ENCODE assay signal across 8 cellular contexts in genomic region chr2:162890690-162891311, GRCh38. TPM values are rescaled to one million over a fixed set of nuclear protein-coding genes. Genes with fewer than 3 reads are reported as not detected.
DNase-seq lines count a peak whose midpoint lies in the region; ATAC-seq, FAIRE-seq and TF ChIP-seq lines count a peak whose summit lies in the region.

No MANE protein-coding gene starts in this region.

- no peak overlapping the region for H2BK20ac ChIP-seq in IMR-90 (ENCODE audit: low read depth, low read length)

- H2AK9ac ChIP-seq in IMR-90 (replicated peaks; ENCODE audit: low read depth, low read length, poor library complexity) = no peak overlapping the region

- no peak overlapping the region for H3K23ac ChIP-seq in IMR-90 (ENCODE audit: low read depth, low read length)

- CTCF ChIA-PET in AG04449 (lab: Yijun Ruan, JAX) (interaction anchor here (0.9 to 2.0 kb wide), 4 partner anchors 8 to 242 kb away, joined by 3 to 11 read pairs (median 7); no protein-coding TSS in a partner anchor), IMR-90 (lab: Yijun Ruan, JAX) (interaction anchor here (0.7 kb wide), 1 partner anchor 1211 kb away, joined by 3 read pairs; no protein-coding TSS in a partner anchor), endothelial cell of umbilical vein (lab: Charles Lee) (interaction anchor here (0.8 to 2.5 kb wide), 5 partner anchors 244 to 1648 kb away, joined by 4 to 9 read pairs (median 6); no protein-coding TSS in a partner anchor)
- CTCF ChIA-PET in activated naive CD4-positive, alpha-beta T cell treated with anti-CD3 and anti-CD28 coated beads, Interleukin-2, amount 10 ng/mL, durations not matched to agents 7 days and 5 days (lab: Charles Lee) = interaction anchor here (0.5 to 1.0 kb wide), 3 partner anchors 13 to 132 kb away, joined by 3 to 4 read pairs (median 3); no protein-coding TSS in a partner anchor

- no peak overlapping the region for H3K14ac ChIP-seq in IMR-90 (replicated peaks; ENCODE audit: low read depth, low read length)

- no peaks in the 10 kb centered on the region for H3K4me1 Mint-ChIP-seq in activated naive CD4-positive, alpha-beta T cell treated with anti-CD3 and anti-CD28 coated beads, Interleukin-2, amount 10 ng/mL, durations not matched to agents 7 days and 5 days

- H3K4me3 ChIP-seq in AG04449 (ENCODE audit: low read depth, low read length) (no peak overlapping the region), IMR-90 (ENCODE audit: insufficient read depth, low read depth, low read length) (no peak overlapping the region), Peyer's patch (no peak overlapping the region), endothelial cell of umbilical vein (replicated peaks in 1 of 3; ENCODE audit: insufficient read depth in 1 of 3, low read depth in 1 of 3, low read length in 3 of 3) (no peak overlapping the region), neutrophil (ENCODE audit: low read depth in 1 of 2, low read length in 1 of 2) (no peak overlapping the region)

- in situ Hi-C loops in IMR-90 (cut with MboI; ENCODE audit: low sequenced_read_pairs) = no loop called here

- DNase-seq in AG04449 (ENCODE audit: low read depth, low spot score) (peak; percentile 12), GM10266 (ENCODE audit: extremely low spot score) (peak; percentile 31), H54 (ENCODE audit: insufficient read length, low spot score) (peak; percentile 6), IMR-90 (peak; percentile 40), Peyer's patch (peak in 1 of 3 donors; percentile 54), endothelial cell of umbilical vein (ENCODE audit: low read depth, low spot score) (peak; percentile 65)
- DNase-seq in activated naive CD4-positive, alpha-beta T cell treated with anti-CD3 and anti-CD28 coated beads, Interleukin-2, amount 10 ng/mL, durations not matched to agents 7 days and 5 days = no peak

- H2BK120ac ChIP-seq in IMR-90 (ENCODE audit: low read depth, low read length) = no peak overlapping the region

- dilution Hi-C loops in IMR-90 (cut with HindIII; ENCODE audit: low sequenced_read_pairs, unreplicated experiment) (no loop called here), endothelial cell of umbilical vein (cut with MboI; ENCODE audit: extremely low pct_ligation_motif_present, low sequenced_read_pairs) (no loop called here)

- no peaks in the 10 kb centered on the region for H3K79me2 ChIP-seq in endothelial cell of umbilical vein (ENCODE audit: control insufficient read depth, insufficient read depth, low read length)

- peak; percentile 75 for FAIRE-seq in H54 (lab: Jason Lieb, UNC)
- FAIRE-seq in endothelial cell of umbilical vein (lab: Jason Lieb, UNC) = peak; percentile 73

- H4K5ac ChIP-seq in IMR-90 (ENCODE audit: low read depth, low read length) = no peak overlapping the region

- no peak overlapping the region for H4K91ac ChIP-seq in IMR-90 (ENCODE audit: insufficient read depth, low read depth, low read length)

- H4K8ac ChIP-seq in IMR-90 (ENCODE audit: low read depth in 2 of 2, low read length in 2 of 2) = no peak overlapping the region

- no peak overlapping the region for H2BK15ac ChIP-seq in IMR-90 (ENCODE audit: low read depth, low read length)

- no peaks in the 10 kb centered on the region for H3K36me3 Mint-ChIP-seq in activated naive CD4-positive, alpha-beta T cell treated with anti-CD3 and anti-CD28 coated beads, Interleukin-2, amount 10 ng/mL, durations not matched to agents 7 days and 5 days

- H3K9ac ChIP-seq in IMR-90 (ENCODE audit: low read depth, low read length) (no peak overlapping the region), endothelial cell of umbilical vein (replicated peaks; ENCODE audit: extremely low read depth, insufficient read depth, low read length) (no peak overlapping the region)

- peak; percentile 60 for ATAC-seq in IMR-90 (ENCODE audit: low read depth)

- H3K27ac Mint-ChIP-seq in activated naive CD4-positive, alpha-beta T cell treated with anti-CD3 and anti-CD28 coated beads, Interleukin-2, amount 10 ng/mL, durations not matched to agents 7 days and 5 days = no peak overlapping the region

- no peaks in the 10 kb centered on the region for H3K9me1 ChIP-seq in IMR-90 (ENCODE audit: insufficient read depth, low read length)
- H3K9me1 ChIP-seq in endothelial cell of umbilical vein (replicated peaks; ENCODE audit: control insufficient read depth, extremely low read depth, insufficient read depth, low read length) = no peaks in the 10 kb centered on the region

- no TSS peak for BruUV-seq in IMR-90 (replicated peaks; lab: Mats Ljungman, UMichigan)
- BruUV-seq in endothelial cell of umbilical vein (replicated peaks; lab: Mats Ljungman, UMichigan) = no TSS peak

- H3K9me3 ChIP-seq in IMR-90 (ENCODE audit: control insufficient read depth, insufficient read depth, low read length) (no peaks in the 10 kb centered on the region), Peyer's patch (no peaks in the 10 kb centered on the region), endothelial cell of umbilical vein (replicated peaks; ENCODE audit: control insufficient read depth, insufficient read depth, low read length) (no peaks in the 10 kb centered on the region), neutrophil (no peaks in the 10 kb centered on the region)

- TF ChIP-seq POLR2A in H54 (IDR thresholded peaks at IDR 0.05; ENCODE audit: low read depth, low read length) (no peak), IMR-90 (IDR thresholded peaks at IDR 0.05; ENCODE audit: low read depth, low read length) (no peak), Peyer's patch (IDR thresholded peaks at IDR 0.05) (no peak), endothelial cell of umbilical vein (IDR thresholded peaks at IDR 0.05; ENCODE audit: low read depth, low read length) (no peak)

- H3K27me3 ChIP-seq in IMR-90 (ENCODE audit: control insufficient read depth, insufficient read depth, low read length) (no peaks in the 10 kb centered on the region), Peyer's patch (no peaks in the 10 kb centered on the region), endothelial cell of umbilical vein (ENCODE audit: control insufficient read depth in 2 of 2, insufficient read depth in 2 of 2, low read length in 2 of 2) (no peaks in the 10 kb centered on the region), neutrophil (no peaks in the 10 kb centered on the region)

- no peak overlapping the region for H3K4me3 Mint-ChIP-seq in activated naive CD4-positive, alpha-beta T cell treated with anti-CD3 and anti-CD28 coated beads, Interleukin-2, amount 10 ng/mL, durations not matched to agents 7 days and 5 days

- H3K4me2 ChIP-seq in IMR-90 (ENCODE audit: low read depth, low read length) (no peak overlapping the region), endothelial cell of umbilical vein (ENCODE audit: insufficient read depth, low read length) (peak overlapping the region; percentile 67)

- H2BK5ac ChIP-seq in IMR-90 (ENCODE audit: low read depth, low read length, poor library complexity, severe bottlenecking) = no peak overlapping the region

- no peak overlapping the region for H3K27ac ChIP-seq in IMR-90 (ENCODE audit: insufficient read depth, low read length)
- no peak overlapping the region for H3K27ac ChIP-seq in Peyer's patch
- no peak overlapping the region for H3K27ac ChIP-seq in endothelial cell of umbilical vein (ENCODE audit: insufficient read depth, low read depth, low read length)
- no peak overlapping the region for H3K27ac ChIP-seq in neutrophil

- TF ChIP-seq RAD21 in IMR-90 (IDR thresholded peaks at IDR 0.05; ENCODE audit: low read length) = peak; percentile 68

- no peaks in the 10 kb centered on the region for H3K27me3 Mint-ChIP-seq in activated naive CD4-positive, alpha-beta T cell treated with anti-CD3 and anti-CD28 coated beads, Interleukin-2, amount 10 ng/mL, durations not matched to agents 7 days and 5 days

- no peak overlapping the region for H2AK5ac ChIP-seq in IMR-90 (ENCODE audit: low read depth, low read length)

- no CpG with 5 or more reads among the region's 4 CpGs for WGBS in IMR-90 (ENCODE audit: extremely low coverage in 2 of 2, insufficient read length in 1 of 2), 2 experiments

- H3K18ac ChIP-seq in IMR-90 (ENCODE audit: low read depth, low read length) = no peak overlapping the region

- H3K9me3 Mint-ChIP-seq in activated naive CD4-positive, alpha-beta T cell treated with anti-CD3 and anti-CD28 coated beads, Interleukin-2, amount 10 ng/mL, durations not matched to agents 7 days and 5 days = no peaks in the 10 kb centered on the region

- H4K20me1 ChIP-seq in IMR-90 (ENCODE audit: insufficient read depth, low read length) (no peaks in the 10 kb centered on the region), endothelial cell of umbilical vein (replicated peaks; ENCODE audit: control insufficient read depth, extremely low read depth, insufficient read depth, low read length) (no peaks in the 10 kb centered on the region)

- POLR2A ChIA-PET in AG04449 (lab: Yijun Ruan, JAX) = no interaction called here
- POLR2A ChIA-PET in IMR-90 (lab: Charles Lee; ENCODE audit: unreplicated experiment) = no interaction called here
- POLR2A ChIA-PET in endothelial cell of umbilical vein (lab: Charles Lee) = no interaction called here

- TF ChIP-seq CTCF in AG04449 (IDR thresholded peaks at IDR 0.05; ENCODE audit: insufficient read depth, low read length, missing control alignments) (peak; percentile 61), GM10266 (IDR thresholded peaks at IDR 0.05; ENCODE audit: control insufficient read depth, insufficient read depth, low read depth, missing control alignments) (peak; percentile 83), IMR-90 (conservative IDR thresholded peaks at IDR 0.05; ENCODE audit: low read depth, low read length) (peak; percentile 75), Peyer's patch (IDR thresholded peaks at IDR 0.05) (peak in 4 of 6 experiments; percentile 38 to 63 (median 54)), endothelial cell of umbilical vein (IDR thresholded peaks at IDR 0.05; ENCODE audit: extremely low read depth in 1 of 2, insufficient read depth in 1 of 2, low read depth in 1 of 2, low read length in 2 of 2) (peak; percentile 68 to 77), neutrophil (IDR thresholded peaks at IDR 0.05) (peak; percentile 48)

- no peaks in the 10 kb centered on the region for H3K4me1 ChIP-seq in IMR-90 (ENCODE audit: control insufficient read depth, insufficient read depth, low read length)
- H3K4me1 ChIP-seq in Peyer's patch = no peaks in the 10 kb centered on the region
- H3K4me1 ChIP-seq in endothelial cell of umbilical vein (ENCODE audit: control insufficient read depth, extremely low read depth, insufficient read depth, low read length) = no peaks in the 10 kb centered on the region
- H3K4me1 ChIP-seq in neutrophil (ENCODE audit: control insufficient read depth in 1 of 2, insufficient read depth in 1 of 2, low read depth in 1 of 2, low read length in 1 of 2) = peaks cover 10 to 11% of the 10 kb centered on the region in 2 experiments

- H3K56ac ChIP-seq in IMR-90 (ENCODE audit: extremely low read depth, insufficient read depth, low read length) = no peak overlapping the region

- intact Hi-C loops in IMR-90 (cut with micrococcal nuclease) (loop anchor here (2.0 to 5.0 kb wide), 2 partner anchors 242 to 1606 kb away; no protein-coding TSS in a partner anchor), endothelial cell of umbilical vein (cut with micrococcal nuclease) (loop anchor here (1.0 to 5.0 kb wide), 4 partner anchors 226 to 1604 kb away; no protein-coding TSS in a partner anchor)

- H3K36me3 ChIP-seq in IMR-90 (ENCODE audit: control insufficient read depth, insufficient read depth, low read length) = no peaks in the 10 kb centered on the region
- H3K36me3 ChIP-seq in Peyer's patch = no peaks in the 10 kb centered on the region
- no peaks in the 10 kb centered on the region for H3K36me3 ChIP-seq in endothelial cell of umbilical vein (ENCODE audit: control insufficient read depth in 2 of 2, extremely low read depth in 1 of 2, insufficient read depth in 2 of 2, low read length in 2 of 2)
- no peaks in the 10 kb centered on the region for H3K36me3 ChIP-seq in neutrophil

- H2AFZ ChIP-seq in IMR-90 (replicated peaks; ENCODE audit: low read length, poor library complexity) (no peak overlapping the region), endothelial cell of umbilical vein (ENCODE audit: low read depth, low read length) (no peak overlapping the region)

- no peaks in the 10 kb centered on the region for H3K79me1 ChIP-seq in IMR-90 (ENCODE audit: low read depth in 1 of 2, low read length in 2 of 2)

- H3K4ac ChIP-seq in IMR-90 (ENCODE audit: low read depth, low read length) = no peak overlapping the region

RNA-seq across cellular contexts. Expression of gene KCNH7, which starts 52.2 kb away (rescaled TPM):
- total RNA-seq in IMR-90 (2012; rRNA removed) = not detected in 2 replicates
- polyA plus RNA-seq in IMR-90 (2012; rRNA removed) = not detected in 2 replicates
- not detected in 2 replicates for polyA plus RNA-seq in IMR-90 (2012; cell fraction: cytosol; rRNA removed)
- polyA plus RNA-seq in IMR-90 (2012; cell fraction: nucleus; rRNA removed; ENCODE audit: low replicate concordance) = not detected in 2 replicates
- not detected for total RNA-seq in Peyer's patch
- not detected in 2 replicates for total RNA-seq in endothelial cell of umbilical vein
- polyA plus RNA-seq in endothelial cell of umbilical vein = 0.05 and 0.06 TPM in 2 replicates
- polyA plus RNA-seq in endothelial cell of umbilical vein (2011; cell fraction: cytosol; rRNA removed) = 0.04 and 0.06 TPM in 2 replicates
- polyA plus RNA-seq in endothelial cell of umbilical vein (2011; cell fraction: nucleus; rRNA removed) = 0.22 and 0.24 TPM in 2 replicates
- polyA plus RNA-seq in endothelial cell of umbilical vein (2012) = not detected in 2 replicates
- polyA minus RNA-seq in endothelial cell of umbilical vein = 0.19 and 0.87 TPM in 2 replicates
- polyA minus RNA-seq in endothelial cell of umbilical vein (2011; cell fraction: cytosol; rRNA and poly(A)+ RNA removed) = not detected
- polyA minus RNA-seq in endothelial cell of umbilical vein (2011; cell fraction: nucleus; rRNA and poly(A)+ RNA removed) = 0.29 and 0.58 TPM in 2 replicates
